13 cellular contexts compared by ENCODE assay signal in the genomic region with DNA sequence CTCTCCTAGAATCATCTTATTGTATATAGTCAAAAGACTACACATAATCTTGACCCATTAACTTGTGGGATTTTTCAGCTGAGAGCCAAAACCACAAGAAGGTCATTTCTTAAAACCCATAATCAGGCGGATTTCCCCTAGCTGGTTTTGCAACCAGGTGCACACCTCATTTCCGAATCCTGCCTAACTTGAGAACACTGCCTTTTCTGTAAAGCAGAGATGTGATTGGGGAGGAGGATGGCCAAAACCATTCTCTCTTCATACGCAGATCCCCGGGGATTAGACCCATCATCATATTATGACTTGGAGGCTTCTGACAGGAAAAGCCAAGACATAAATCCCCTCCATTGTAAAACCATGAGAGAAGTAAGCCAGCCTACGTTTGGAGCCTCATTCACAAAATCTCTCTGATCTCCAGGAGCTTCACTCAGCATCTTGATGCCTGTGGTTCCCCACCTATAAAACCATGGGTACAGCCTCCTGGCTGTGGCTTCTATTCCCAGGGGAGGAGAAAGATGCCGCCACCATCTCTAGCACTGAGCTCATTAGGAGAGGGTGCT.
DNase-seq lines count a peak whose midpoint lies in the region; ATAC-seq and TF ChIP-seq lines count a peak whose summit lies in the region.
"Had no signal": no experiment of that assay in that cellular context is flagged by ENCODE, and none has a peak within 500 bp of the region (broad histone marks: within the 10 kb centered on the region; RNA-seq: fewer than 3 reads in every experiment).

No MANE protein-coding gene starts in this region.

- H3K9me3 ChIP-seq in suprapubic skin (no peaks in the 10 kb centered on the region), upper lobe of right lung (no peaks in the 10 kb centered on the region)
- H3K9me3 ChIP-seq: esophagus muscularis mucosa, SJCRH30 had no signal

- TF ChIP-seq EP300 in suprapubic skin (IDR thresholded peaks at IDR 0.05): no peak

- WGBS in suprapubic skin: 62% methylated on average over 6 of the region's 6 CpGs

- in situ Hi-C loops in G401 (cut with HindIII; ENCODE audit: low sequenced_read_pairs): no loop called here

- DNase-seq in A172 (ENCODE audit: low spot score) (peak; percentile 53), suprapubic skin (ENCODE audit: low spot score in 2 of 2) (no peak), G401 (ENCODE audit: low spot score) (no peak), DMS153 (lab: John Stamatoyannopoulos, UW) (no peak), upper lobe of right lung (no peak)
- DNase-seq: brain microvascular endothelial cell, left colon, NCI-H187 had no signal

- no peaks in the 10 kb centered on the region for H3K27me3 ChIP-seq in suprapubic skin
- no peaks in the 10 kb centered on the region for H3K27me3 ChIP-seq in upper lobe of right lung
- H3K27me3 ChIP-seq: brain microvascular endothelial cell, esophagus muscularis mucosa, SJCRH30 had no signal

- TF ChIP-seq CTCF in suprapubic skin (IDR thresholded peaks at IDR 0.05) (no peak), upper lobe of right lung (IDR thresholded peaks at IDR 0.05) (no peak)

- TF ChIP-seq POLR2A in GM19099 (IDR thresholded peaks at IDR 0.05; ENCODE audit: extremely low read depth, insufficient read length, low read depth): peak; percentile 18
- TF ChIP-seq POLR2A in suprapubic skin (IDR thresholded peaks at IDR 0.05): no peak

- intact Hi-C loops in upper lobe of right lung (cut with DNase I): no loop called here

- H3K27ac ChIP-seq in suprapubic skin: no peak overlapping the region
- H3K27ac ChIP-seq in upper lobe of right lung: no peak overlapping the region
- H3K27ac ChIP-seq: brain microvascular endothelial cell, esophagus muscularis mucosa, SJCRH30 had no signal

- H3K4me3 ChIP-seq in suprapubic skin (no peak overlapping the region), upper lobe of right lung (no peak overlapping the region)
- H3K4me3 ChIP-seq: esophagus muscularis mucosa, SJCRH30 had no signal

- ATAC-seq in HG02610 (IDR thresholded peaks at IDR 0.05; ENCODE audit: unreplicated experiment) (peak; percentile 93), HG03439 (IDR thresholded peaks at IDR 0.05; ENCODE audit: unreplicated experiment) (peak; percentile 94), upper lobe of right lung (no peak)
- ATAC-seq: left colon had no signal

- H3K36me3 ChIP-seq in suprapubic skin (no peaks in the 10 kb centered on the region), upper lobe of right lung (no peaks in the 10 kb centered on the region)
- H3K36me3 ChIP-seq: brain microvascular endothelial cell, esophagus muscularis mucosa, SJCRH30 had no signal

- no peaks in the 10 kb centered on the region for H3K4me1 ChIP-seq in suprapubic skin
- no peaks in the 10 kb centered on the region for H3K4me1 ChIP-seq in upper lobe of right lung
- H3K4me1 ChIP-seq: esophagus muscularis mucosa, SJCRH30 had no signal
